In the genomic region with DNA sequence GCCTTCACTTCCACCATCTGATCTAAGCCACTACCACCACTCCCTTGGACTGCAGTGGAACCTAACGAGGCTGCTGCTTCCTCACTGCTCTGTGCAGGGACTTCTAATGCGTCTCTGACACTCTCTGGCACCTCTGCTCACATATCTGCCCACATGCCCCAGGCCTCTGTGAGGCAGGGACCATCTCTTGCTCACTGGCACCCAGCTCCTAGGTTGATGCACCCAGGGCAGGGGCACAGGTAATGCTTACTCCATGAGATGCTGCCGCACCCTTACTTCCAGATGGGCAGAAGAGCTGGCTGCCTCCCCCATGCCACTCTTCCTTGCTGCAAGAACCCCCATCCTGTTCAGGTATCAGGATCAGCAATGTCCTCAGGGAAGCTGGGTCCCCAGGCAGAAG, we compare ENCODE assay signal across 25 cellular contexts.
DNase-seq lines count a peak whose midpoint lies in the region; ATAC-seq and TF ChIP-seq lines count a peak whose summit lies in the region.
"Had no signal": no experiment of that assay in that cellular context is flagged by ENCODE, and none has a peak within 500 bp of the region (broad histone marks: within the 10 kb centered on the region; RNA-seq: fewer than 3 reads in every experiment).

No MANE protein-coding gene starts in this region.

- no peak for DNase-seq in H9
- DNase-seq in mesenteric fat pad (ENCODE audit: low spot score), result peak; percentile 22
- DNase-seq in spleen, result peak; percentile 32
- no peak for DNase-seq in colonic mucosa
- DNase-seq in SIG-M5 (lab: John Stamatoyannopoulos, UW), result no peak
- DNase-seq: C1 segment of cervical spinal cord; CD8-positive, alpha-beta T cell; DMS79; EL; GDM1; Karpas-422; NCI-H1092; NCI-H1417 treated with DMSO at 0.1 percent for 48 hours; NCI-H1694 treated with DMSO at 0.1 percent for 48 hours; NCI-H2081; NCI-H2171; NCI-H226; NCI-H510A; NCI-H69; RPMI8226; SHP77 had no signal

- TF ChIP-seq POLR2A in spleen (IDR thresholded peaks at IDR 0.05), result no peak

- H3K79me2 ChIP-seq in H9 (ENCODE audit: insufficient read depth, low read length), result no peaks in the 10 kb centered on the region; the same call in 1 of the 2 replicates

- H3K4me3 Mint-ChIP-seq in H9, result no peak overlapping the region
- no peak overlapping the region for H3K4me3 Mint-ChIP-seq in brain
- H3K4me3 Mint-ChIP-seq: CD8-positive, alpha-beta T cell had no signal

- H3K9me3 ChIP-seq in H9 (ENCODE audit: control insufficient read depth, low read depth, low read length) (no peaks in the 10 kb centered on the region), spleen (no peaks in the 10 kb centered on the region), colonic mucosa (no peaks in the 10 kb centered on the region)
- H3K9me3 ChIP-seq: Caco-2 had no signal

- TF ChIP-seq CTCF in H9 (conservative IDR thresholded peaks at IDR 0.05) (no peak), brain (conservative IDR thresholded peaks at IDR 0.05) (no peak), spleen (IDR thresholded peaks at IDR 0.05 in 8 of 11, conservative IDR thresholded peaks at IDR 0.05 in 3 of 11) (no peak), colonic mucosa (IDR thresholded peaks at IDR 0.05) (no peak)

- peaks cover 0 to 4% of the 10 kb centered on the region in 2 experiments; a peak in 3 of 5 replicates for H3K9me3 Mint-ChIP-seq in H9
- peaks cover 0 to 9% (median 3%) of the 10 kb centered on the region in 5 experiments for H3K9me3 Mint-ChIP-seq in brain
- H3K9me3 Mint-ChIP-seq: CD8-positive, alpha-beta T cell had no signal

- no peak overlapping the region for H3K23ac ChIP-seq in H9 (ENCODE audit: insufficient read length, low read depth, low read length)

- H2AK5ac ChIP-seq in H9 (ENCODE audit: insufficient read length, low read length), result no peak overlapping the region

- peaks cover 4% of the 10 kb centered on the region for H3K27me3 Mint-ChIP-seq in H9 (ENCODE audit: low read depth)
- H3K27me3 Mint-ChIP-seq in brain, result no peaks in the 10 kb centered on the region

- H3K23me2 ChIP-seq in H9 (ENCODE audit: insufficient read length, low read depth, low read length, poor library complexity, severe bottlenecking), result no peaks in the 10 kb centered on the region

- no peak overlapping the region for H3K18ac ChIP-seq in H9 (ENCODE audit: insufficient read length, low read depth, low read length)

- no peak overlapping the region; the same call in 1 of the 2 replicates for H3K14ac ChIP-seq in H9 (ENCODE audit: insufficient read depth, low read length)

- no peak overlapping the region for H2BK5ac ChIP-seq in H9 (ENCODE audit: insufficient read length, low read length)

- H3K27ac Mint-ChIP-seq in H9 (peak overlapping the region in 2 of 3 experiments; percentile 30 to 34; a peak in 2 of 7 replicates), brain (peak overlapping the region in 3 of 5 experiments; percentile 17 to 64 (median 26))
- H3K27ac Mint-ChIP-seq: CD8-positive, alpha-beta T cell had no signal

- H4K91ac ChIP-seq in H9 (ENCODE audit: insufficient read length, low read depth, low read length), result no peak overlapping the region

- peaks cover 4 to 6% of the 10 kb centered on the region in 2 experiments; a peak in 3 of 4 replicates for H3K4me1 Mint-ChIP-seq in H9
- H3K4me1 Mint-ChIP-seq in brain, result peaks cover 13% of the 10 kb centered on the region

- H3K4me1 ChIP-seq in H9 (ENCODE audit: insufficient read depth, low read length) (no peaks in the 10 kb centered on the region), spleen (no peaks in the 10 kb centered on the region), colonic mucosa (no peaks in the 10 kb centered on the region)
- H3K4me1 ChIP-seq: Caco-2 had no signal

- no peaks in the 10 kb centered on the region for H3K36me3 Mint-ChIP-seq in H9 (ENCODE audit: insufficient read depth in 1 of 3, low read depth in 3 of 3)
- no peaks in the 10 kb centered on the region for H3K36me3 Mint-ChIP-seq in brain
- H3K36me3 Mint-ChIP-seq: CD8-positive, alpha-beta T cell had no signal

- H3K9ac ChIP-seq in H9 (ENCODE audit: extremely low read depth, insufficient read length, low read length), result no peak overlapping the region
- no peak overlapping the region for H3K9ac ChIP-seq in colonic mucosa (ENCODE audit: low read depth in 2 of 2, low read length in 2 of 2)

- no peak overlapping the region for H4K8ac ChIP-seq in H9 (replicated peaks; ENCODE audit: insufficient read length, low read depth, low read length)

- no peak overlapping the region for H3K56ac ChIP-seq in H9 (ENCODE audit: insufficient read length, low read depth, low read length)

- H2BK12ac ChIP-seq in H9 (ENCODE audit: insufficient read length, low read depth, low read length), result no peak overlapping the region

- H3T11ph ChIP-seq in H9 (ENCODE audit: low read length), result no peak overlapping the region

- peaks cover 6% of the 10 kb centered on the region for H4K20me1 ChIP-seq in H9 (ENCODE audit: control insufficient read depth, insufficient read depth, insufficient read length)

- no peak overlapping the region for H2BK20ac ChIP-seq in H9 (ENCODE audit: low read depth, low read length, poor library complexity, severe bottlenecking)

- H2BK15ac ChIP-seq in H9 (ENCODE audit: low read depth, low read length), result no peak overlapping the region

- no peak overlapping the region for H2AFZ ChIP-seq in H9 (ENCODE audit: low read length)

- H2BK120ac ChIP-seq in H9 (ENCODE audit: low read depth, low read length, poor library complexity, severe bottlenecking), result no peak overlapping the region

- H3K4me3 ChIP-seq in spleen (no peak overlapping the region), colonic mucosa (no peak overlapping the region)
- H3K4me3 ChIP-seq: GM12878 had no signal

- no peak overlapping the region for H3K4me2 ChIP-seq in H9 (ENCODE audit: insufficient read depth, insufficient read length, low read length)

- no peak overlapping the region for H4K5ac ChIP-seq in H9 (ENCODE audit: insufficient read length, low read depth, low read length)

- no peaks in the 10 kb centered on the region for H3K79me1 ChIP-seq in H9 (ENCODE audit: insufficient read depth, low read depth, low read length, poor library complexity, severe bottlenecking)

- WGBS in H9 (ENCODE audit: extremely low coverage, insufficient read length, low lambda C conversion rate), result no CpG with 5 or more reads among the region's 3 CpGs
- 82 to 92% (median 85%) methylated on average over 3 of the region's 3 CpGs for WGBS in spleen, 5 donors

- no peak overlapping the region for H3K27ac ChIP-seq in H9 (ENCODE audit: insufficient read length, low read depth, low read length)
- H3K27ac ChIP-seq in spleen, result no peak overlapping the region
- no peak overlapping the region for H3K27ac ChIP-seq in colonic mucosa

- no peaks in the 10 kb centered on the region for H3K27me3 ChIP-seq in H9 (ENCODE audit: insufficient read depth, low read length)
- H3K27me3 ChIP-seq in spleen (replicated peaks in 1 of 7), result peaks cover 0 to 9% (median 0%) of the 10 kb centered on the region in 7 donors
- no peaks in the 10 kb centered on the region for H3K27me3 ChIP-seq in colonic mucosa

- intact Hi-C loops in spleen (cut with DNase I; ENCODE audit: low total_unique reads) (no loop called here), colonic mucosa (cut with DNase I) (no loop called here)

- ATAC-seq in HG02759 (IDR thresholded peaks at IDR 0.05; ENCODE audit: unreplicated experiment), result no peak
- ATAC-seq: CD8-positive, alpha-beta T cell; GM12878 had no signal

- H3K36me3 ChIP-seq in spleen, result no peaks in the 10 kb centered on the region
- no peaks in the 10 kb centered on the region for H3K36me3 ChIP-seq in colonic mucosa

- no peak overlapping the region for H3K4ac ChIP-seq in H9 (ENCODE audit: low read depth, low read length)

Comparison
In these comparisons a context has a peak if more than half of its experiments do, and no peak if none do; other contexts are left out.
1. DNase-seq: peak in mesenteric fat pad (single experiment) and spleen (single experiment); none in H9 (single experiment), colonic mucosa (single experiment) and SIG-M5 (single experiment).